1 cellular context compared by ENCODE assay signal in the genomic region with DNA sequence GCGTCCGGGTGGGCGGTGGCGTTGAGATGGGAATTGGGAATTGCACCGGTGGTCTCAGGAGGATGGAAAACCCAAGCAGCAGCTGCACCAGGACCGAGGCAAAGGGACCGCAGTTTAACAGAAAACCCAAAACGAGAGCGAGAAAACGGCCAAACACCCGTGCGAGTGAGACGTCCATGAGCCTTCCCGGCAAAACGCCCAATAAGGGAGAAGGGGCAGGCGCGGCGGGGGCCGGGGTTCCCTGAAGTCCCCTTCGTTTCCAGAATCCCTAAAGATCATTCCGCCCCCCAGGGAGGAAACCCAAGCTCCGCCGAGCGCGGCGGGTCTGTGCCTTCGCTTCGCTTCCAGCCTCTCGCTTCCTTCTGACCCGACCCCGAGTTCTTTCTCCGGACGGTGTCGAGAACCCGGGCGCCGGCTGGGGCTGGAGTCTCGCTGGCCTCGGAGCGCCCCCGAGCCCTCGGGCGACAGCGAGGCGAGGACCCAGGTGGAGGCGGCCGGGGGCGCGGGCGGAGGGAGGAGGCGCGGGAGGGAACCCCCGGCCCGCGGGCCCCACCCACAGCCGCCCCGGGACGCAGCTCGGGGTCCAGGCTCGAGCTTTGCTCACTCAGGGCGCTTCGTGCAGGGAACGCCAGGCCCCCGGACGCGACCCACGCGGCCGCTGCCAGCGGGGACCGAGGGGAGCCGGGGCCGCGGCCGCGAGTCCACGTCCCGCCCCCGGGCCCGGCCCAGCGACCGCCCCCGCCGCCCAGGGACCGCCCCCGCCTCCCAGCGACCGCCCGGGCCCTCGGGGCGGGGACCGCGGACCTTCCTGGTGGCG.
A peak's percentile ranks its signal among the peaks of the same experiment; 100 is the strongest.
TF ChIP-seq lines count a peak whose summit lies in the region.

A gene (plus strand): TSS at position 799 of the 817 bp plus-strand sequence. CDS start 691 bp downstream, outside the sequence.

TF ChIP-seq in K562, 482 proteins besides CTCF, POLR2A, EP300 and RAD21 (continued from another document):
- TF ChIP-seq, protein P1, sequence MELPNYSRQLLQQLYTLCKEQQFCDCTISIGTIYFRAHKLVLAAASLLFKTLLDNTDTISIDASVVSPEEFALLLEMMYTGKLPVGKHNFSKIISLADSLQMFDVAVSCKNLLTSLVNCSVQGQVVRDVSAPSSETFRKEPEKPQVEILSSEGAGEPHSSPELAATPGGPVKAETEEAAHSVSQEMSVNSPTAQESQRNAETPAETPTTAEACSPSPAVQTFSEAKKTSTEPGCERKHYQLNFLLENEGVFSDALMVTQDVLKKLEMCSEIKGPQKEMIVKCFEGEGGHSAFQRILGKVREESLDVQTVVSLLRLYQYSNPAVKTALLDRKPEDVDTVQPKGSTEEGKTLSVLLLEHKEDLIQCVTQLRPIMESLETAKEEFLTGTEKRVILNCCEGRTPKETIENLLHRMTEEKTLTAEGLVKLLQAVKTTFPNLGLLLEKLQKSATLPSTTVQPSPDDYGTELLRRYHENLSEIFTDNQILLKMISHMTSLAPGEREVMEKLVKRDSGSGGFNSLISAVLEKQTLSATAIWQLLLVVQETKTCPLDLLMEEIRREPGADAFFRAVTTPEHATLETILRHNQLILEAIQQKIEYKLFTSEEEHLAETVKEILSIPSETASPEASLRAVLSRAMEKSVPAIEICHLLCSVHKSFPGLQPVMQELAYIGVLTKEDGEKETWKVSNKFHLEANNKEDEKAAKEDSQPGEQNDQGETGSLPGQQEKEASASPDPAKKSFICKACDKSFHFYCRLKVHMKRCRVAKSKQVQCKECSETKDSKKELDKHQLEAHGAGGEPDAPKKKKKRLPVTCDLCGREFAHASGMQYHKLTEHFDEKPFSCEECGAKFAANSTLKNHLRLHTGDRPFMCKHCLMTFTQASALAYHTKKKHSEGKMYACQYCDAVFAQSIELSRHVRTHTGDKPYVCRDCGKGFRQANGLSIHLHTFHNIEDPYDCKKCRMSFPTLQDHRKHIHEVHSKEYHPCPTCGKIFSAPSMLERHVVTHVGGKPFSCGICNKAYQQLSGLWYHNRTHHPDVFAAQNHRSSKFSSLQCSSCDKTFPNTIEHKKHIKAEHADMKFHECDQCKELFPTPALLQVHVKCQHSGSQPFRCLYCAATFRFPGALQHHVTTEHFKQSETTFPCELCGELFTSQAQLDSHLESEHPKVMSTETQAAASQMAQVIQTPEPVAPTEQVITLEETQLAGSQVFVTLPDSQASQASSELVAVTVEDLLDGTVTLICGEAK (IDR thresholded peaks at IDR 0.05), result peak; percentile 59; the same call in 1 of the 2 replicates
- TF ChIP-seq, protein P1 (CRISPR knock-in tag; IDR thresholded peaks at IDR 0.05), result no peak
- peak in 1 of 2 experiments; percentile 63; a peak in 1 of 4 replicates for TF ChIP-seq FOXA3 (CRISPR knock-in tag; conservative IDR thresholded peaks at IDR 0.05 in 1 of 2, IDR thresholded peaks at IDR 0.05 in 1 of 2)
- peak; percentile 47 for TF ChIP-seq TBP (optimal IDR thresholded peaks at IDR 0.05; ENCODE audit: low read depth, low read length)
- TF ChIP-seq FOXK1 (CRISPR knock-in tag; IDR thresholded peaks at IDR 0.05; ENCODE audit: borderline replicate concordance), result peak; percentile 11; the same call in 1 of the 2 replicates
- TF ChIP-seq PTRF (tag; IDR thresholded peaks at IDR 0.05), result no peak
- peak; percentile 65; the same call in 1 of the 2 replicates for TF ChIP-seq CBX1 (IDR thresholded peaks at IDR 0.05; ENCODE audit: low read depth)
- no peak for TF ChIP-seq SRF (CRISPR knock-in tag; IDR thresholded peaks at IDR 0.05)
- TF ChIP-seq, protein P2, sequence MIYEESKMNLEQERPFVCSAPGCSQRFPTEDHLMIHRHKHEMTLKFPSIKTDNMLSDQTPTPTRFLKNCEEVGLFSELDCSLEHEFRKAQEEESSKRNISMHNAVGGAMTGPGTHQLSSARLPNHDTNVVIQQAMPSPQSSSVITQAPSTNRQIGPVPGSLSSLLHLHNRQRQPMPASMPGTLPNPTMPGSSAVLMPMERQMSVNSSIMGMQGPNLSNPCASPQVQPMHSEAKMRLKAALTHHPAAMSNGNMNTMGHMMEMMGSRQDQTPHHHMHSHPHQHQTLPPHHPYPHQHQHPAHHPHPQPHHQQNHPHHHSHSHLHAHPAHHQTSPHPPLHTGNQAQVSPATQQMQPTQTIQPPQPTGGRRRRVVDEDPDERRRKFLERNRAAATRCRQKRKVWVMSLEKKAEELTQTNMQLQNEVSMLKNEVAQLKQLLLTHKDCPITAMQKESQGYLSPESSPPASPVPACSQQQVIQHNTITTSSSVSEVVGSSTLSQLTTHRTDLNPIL (CRISPR knock-in tag; IDR thresholded peaks at IDR 0.05), result no peak
- 0 out of 2 replicates have a peak, but pooled peaks have one; percentile 3 for TF ChIP-seq CTBP1 (IDR thresholded peaks at IDR 0.05; ENCODE audit: borderline replicate concordance)
- TF ChIP-seq CREM (IDR thresholded peaks at IDR 0.05; ENCODE audit: low read depth), result 0 out of 2 replicates have a peak, but pooled peaks have one; percentile 6
- TF ChIP-seq ZFP1 (CRISPR knock-in tag; IDR thresholded peaks at IDR 0.05), result no peak
- TF ChIP-seq JUND (IDR thresholded peaks at IDR 0.05; ENCODE audit: borderline replicate concordance, low read depth, low read length), result no peak
- no peak for TF ChIP-seq JUND (tag; IDR thresholded peaks at IDR 0.05; ENCODE audit: borderline replicate concordance, low read depth, low read length)
TF ChIP-seq in K562: peak in this region for 48.
